2 cellular contexts compared by ENCODE assay signal in the genomic region with DNA sequence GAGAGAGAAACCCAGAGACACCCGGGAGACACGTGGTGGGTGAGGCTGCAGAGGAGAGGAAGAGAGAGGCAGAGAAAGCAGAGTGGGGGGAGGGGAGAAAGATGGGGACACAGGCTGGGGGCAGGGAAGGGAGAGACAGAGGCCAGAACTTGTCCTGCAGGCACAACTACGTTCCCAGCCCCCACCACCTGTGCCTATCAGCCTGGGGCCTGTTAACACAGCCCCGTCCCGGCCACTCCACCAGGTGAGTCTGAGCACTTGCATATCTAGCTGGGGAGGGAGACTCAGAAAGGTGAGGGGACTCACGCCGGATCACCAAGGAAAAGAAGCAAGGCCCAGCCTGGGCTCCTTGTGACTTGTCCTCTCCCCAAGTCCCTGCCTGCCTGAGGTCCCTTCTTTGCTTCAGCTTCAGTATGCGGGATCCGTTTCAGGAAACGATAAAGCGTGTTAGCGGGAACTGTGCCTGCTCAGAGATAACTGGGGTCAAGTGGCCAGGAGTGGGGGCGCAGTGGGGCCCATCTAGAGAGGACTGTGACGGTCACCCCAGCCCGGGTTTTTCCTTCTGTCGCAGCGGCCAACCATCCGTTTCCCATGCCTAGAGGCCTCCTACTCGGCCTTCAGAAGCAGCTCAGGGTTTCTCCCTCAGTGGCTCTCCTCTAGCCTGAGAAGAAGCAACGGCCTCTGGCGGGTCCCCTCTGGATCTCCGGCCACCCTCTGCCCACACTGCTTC.
A peak's percentile ranks its signal among the peaks of the same experiment; 100 is the strongest.
TF ChIP-seq lines count a peak whose summit lies in the region.

No MANE protein-coding gene starts in this region.

TF ChIP-seq in HEK293, 187 proteins besides CTCF, POLR2A, EP300 and RAD21:
- TF ChIP-seq, protein P1, sequence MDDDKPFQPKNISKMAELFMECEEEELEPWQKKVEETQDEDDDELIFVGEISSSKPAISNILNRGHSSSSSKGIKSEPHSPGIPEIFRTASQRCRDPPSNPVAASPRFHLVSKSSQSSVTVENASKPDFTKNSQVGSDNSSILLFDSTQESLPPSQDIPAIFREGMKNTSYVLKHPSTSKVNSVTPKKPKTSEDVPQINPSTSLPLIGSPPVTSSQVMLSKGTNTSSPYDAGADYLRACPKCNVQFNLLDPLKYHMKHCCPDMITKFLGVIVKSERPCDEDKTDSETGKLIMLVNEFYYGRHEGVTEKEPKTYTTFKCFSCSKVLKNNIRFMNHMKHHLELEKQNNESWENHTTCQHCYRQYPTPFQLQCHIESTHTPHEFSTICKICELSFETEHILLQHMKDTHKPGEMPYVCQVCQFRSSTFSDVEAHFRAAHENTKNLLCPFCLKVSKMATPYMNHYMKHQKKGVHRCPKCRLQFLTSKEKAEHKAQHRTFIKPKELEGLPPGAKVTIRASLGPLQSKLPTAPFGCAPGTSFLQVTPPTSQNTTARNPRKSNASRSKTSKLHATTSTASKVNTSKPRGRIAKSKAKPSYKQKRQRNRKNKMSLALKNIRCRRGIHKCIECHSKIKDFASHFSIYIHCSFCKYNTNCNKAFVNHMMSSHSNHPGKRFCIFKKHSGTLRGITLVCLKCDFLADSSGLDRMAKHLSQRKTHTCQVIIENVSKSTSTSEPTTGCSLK (tag by site-specific recombination; IDR thresholded peaks at IDR 0.05): no peak
- TF ChIP-seq, protein P2, sequence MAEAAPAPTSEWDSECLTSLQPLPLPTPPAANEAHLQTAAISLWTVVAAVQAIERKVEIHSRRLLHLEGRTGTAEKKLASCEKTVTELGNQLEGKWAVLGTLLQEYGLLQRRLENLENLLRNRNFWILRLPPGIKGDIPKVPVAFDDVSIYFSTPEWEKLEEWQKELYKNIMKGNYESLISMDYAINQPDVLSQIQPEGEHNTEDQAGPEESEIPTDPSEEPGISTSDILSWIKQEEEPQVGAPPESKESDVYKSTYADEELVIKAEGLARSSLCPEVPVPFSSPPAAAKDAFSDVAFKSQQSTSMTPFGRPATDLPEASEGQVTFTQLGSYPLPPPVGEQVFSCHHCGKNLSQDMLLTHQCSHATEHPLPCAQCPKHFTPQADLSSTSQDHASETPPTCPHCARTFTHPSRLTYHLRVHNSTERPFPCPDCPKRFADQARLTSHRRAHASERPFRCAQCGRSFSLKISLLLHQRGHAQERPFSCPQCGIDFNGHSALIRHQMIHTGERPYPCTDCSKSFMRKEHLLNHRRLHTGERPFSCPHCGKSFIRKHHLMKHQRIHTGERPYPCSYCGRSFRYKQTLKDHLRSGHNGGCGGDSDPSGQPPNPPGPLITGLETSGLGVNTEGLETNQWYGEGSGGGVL (tag by site-specific recombination; IDR thresholded peaks at IDR 0.05): 0 out of 2 replicates have a peak, but pooled peaks have one; percentile 6
- 0 out of 2 replicates have a peak, but pooled peaks have one; percentile 29 for TF ChIP-seq PRDM1 (tag by site-specific recombination; IDR thresholded peaks at IDR 0.05)

TF ChIP-seq in H1, 55 proteins besides CTCF, POLR2A, EP300 and RAD21:
- TF ChIP-seq CREB1 (IDR thresholded peaks at IDR 0.05): no peak
- no peak for TF ChIP-seq TAF1 (IDR thresholded peaks at IDR 0.05; ENCODE audit: low read depth, low read length)
- no peak for TF ChIP-seq BCL11A (IDR thresholded peaks at IDR 0.05; ENCODE audit: low read depth in 2 of 2, low read length in 2 of 2)
- no peak for TF ChIP-seq SP2 (IDR thresholded peaks at IDR 0.05; ENCODE audit: low read length)
- TF ChIP-seq JUN (IDR thresholded peaks at IDR 0.05; ENCODE audit: low read depth, low read length): no peak
- TF ChIP-seq EZH2 (IDR thresholded peaks at IDR 0.05; ENCODE audit: low read depth, low read length, severe bottlenecking): no peak
- no peak for TF ChIP-seq GABPA (IDR thresholded peaks at IDR 0.05; ENCODE audit: borderline replicate concordance, insufficient read depth, low read length)
- TF ChIP-seq SAP30 (IDR thresholded peaks at IDR 0.05; ENCODE audit: insufficient read depth, insufficient replicate concordance, low read length): no peak
- TF ChIP-seq ASH2L (IDR thresholded peaks at IDR 0.05; ENCODE audit: low read length): no peak
- TF ChIP-seq SIX5 (IDR thresholded peaks at IDR 0.05; ENCODE audit: low read depth, low read length): no peak
- TF ChIP-seq TCF12 (IDR thresholded peaks at IDR 0.05; ENCODE audit: low read depth, low read length): 0 out of 2 replicates have a peak, but pooled peaks have one; percentile 27
- TF ChIP-seq TBP (IDR thresholded peaks at IDR 0.05; ENCODE audit: low read depth, low read length): no peak
- TF ChIP-seq, protein P3, sequence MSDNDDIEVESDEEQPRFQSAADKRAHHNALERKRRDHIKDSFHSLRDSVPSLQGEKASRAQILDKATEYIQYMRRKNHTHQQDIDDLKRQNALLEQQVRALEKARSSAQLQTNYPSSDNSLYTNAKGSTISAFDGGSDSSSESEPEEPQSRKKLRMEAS (IDR thresholded peaks at IDR 0.05): peak; percentile 78
- TF ChIP-seq, protein P4, sequence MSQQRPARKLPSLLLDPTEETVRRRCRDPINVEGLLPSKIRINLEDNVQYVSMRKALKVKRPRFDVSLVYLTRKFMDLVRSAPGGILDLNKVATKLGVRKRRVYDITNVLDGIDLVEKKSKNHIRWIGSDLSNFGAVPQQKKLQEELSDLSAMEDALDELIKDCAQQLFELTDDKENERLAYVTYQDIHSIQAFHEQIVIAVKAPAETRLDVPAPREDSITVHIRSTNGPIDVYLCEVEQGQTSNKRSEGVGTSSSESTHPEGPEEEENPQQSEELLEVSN (IDR thresholded peaks at IDR 0.05): peak; percentile 54; the same call in 1 of the 2 replicates
- peak; percentile 69; the same call in 1 of the 2 replicates for TF ChIP-seq SP1 (IDR thresholded peaks at IDR 0.05; ENCODE audit: low read depth, low read length)
- TF ChIP-seq PHF8 (conservative IDR thresholded peaks at IDR 0.05; ENCODE audit: low read depth, low read length): no peak
